ENCODE assay signal across 21 cellular contexts in genomic region chr3:50994537-50994936, GRCh38.
"Had no signal": no experiment of that assay in that cellular context is flagged by ENCODE, and none has a peak within 500 bp of the region (broad histone marks: within the 10 kb centered on the region; RNA-seq: fewer than 3 reads in every experiment).

No MANE protein-coding gene starts in this region.

- H3K9me3 ChIP-seq: colonic mucosa had no signal

- H3K4me1 Mint-ChIP-seq: mesothelial cell of epicardium had no signal

- H3K79me2 ChIP-seq: hepatocyte had no signal

- H2AFZ ChIP-seq: hepatocyte had no signal

- H3K4me3 Mint-ChIP-seq: dendritic cell treated with granulocyte-macrophage colony-stimulating factor and Interleukin-4, amounts not matched to agents 40 ng/mL and 50 ng/mL, for 4 days; immature natural killer cell; mesothelial cell of epicardium; naive thymus-derived CD4-positive, alpha-beta T cell had no signal

- H3K27ac ChIP-seq: colonic mucosa, esophagus muscularis mucosa, foreskin keratinocyte, gastroesophageal sphincter, heart left ventricle, hepatocyte, left ventricle myocardium inferior, lower lobe of right lung had no signal

- H3K4me1 ChIP-seq: colonic mucosa, esophagus muscularis mucosa, foreskin keratinocyte, gastroesophageal sphincter, heart left ventricle, left ventricle myocardium inferior, lower lobe of right lung had no signal

- DNase-seq: colonic mucosa; cortex of kidney; effector CD8-positive, alpha-beta T cell; foreskin keratinocyte; heart left ventricle; hypothalamus; immature natural killer cell; islet precursor cell; kidney; kidney glomerular epithelial cell; left ventricle myocardium inferior; lower lobe of right lung; mesenchymal stem cell; naive thymus-derived CD4-positive, alpha-beta T cell had no signal

- H3K27me3 ChIP-seq: colonic mucosa, esophagus muscularis mucosa, gastroesophageal sphincter, heart left ventricle, hepatocyte had no signal

- H3K4me3 ChIP-seq: colonic mucosa, esophagus muscularis mucosa, gastroesophageal sphincter, heart left ventricle, hepatocyte, left ventricle myocardium inferior, lower lobe of right lung had no signal

- ATAC-seq: foreskin keratinocyte; gastroesophageal sphincter; heart left ventricle; lower lobe of right lung; naive thymus-derived CD4-positive, alpha-beta T cell had no signal

- H3K27me3 Mint-ChIP-seq: dendritic cell treated with granulocyte-macrophage colony-stimulating factor and Interleukin-4, amounts not matched to agents 40 ng/mL and 50 ng/mL, for 4 days had no signal

- H3K27ac Mint-ChIP-seq: dendritic cell treated with granulocyte-macrophage colony-stimulating factor and Interleukin-4, amounts not matched to agents 40 ng/mL and 50 ng/mL, for 4 days; mesothelial cell of epicardium had no signal

- H3K36me3 ChIP-seq: colonic mucosa, esophagus muscularis mucosa, gastroesophageal sphincter, heart left ventricle, left ventricle myocardium inferior, lower lobe of right lung had no signal

- H3K4me2 ChIP-seq: hepatocyte had no signal

- FAIRE-seq: endothelial cell of umbilical vein, frontal cortex had no signal
